18 cellular contexts compared by ENCODE assay signal in genomic region chr11:128288368-128288767, GRCh38.
DNase-seq lines count a peak whose midpoint lies in the region; ATAC-seq and TF ChIP-seq lines count a peak whose summit lies in the region.
"Had no signal": no experiment of that assay in that cellular context is flagged by ENCODE, and none has a peak within 500 bp of the region (broad histone marks: within the 10 kb centered on the region; RNA-seq: fewer than 3 reads in every experiment).

No MANE protein-coding gene starts in this region.

- no peak for ATAC-seq in activated naive CD8-positive, alpha-beta T cell treated with anti-CD3 and anti-CD28 coated beads, Interleukin-2, amount 50 U/mL, for 24 hours
- ATAC-seq in naive thymus-derived CD8-positive, alpha-beta T cell: no peak
- no peak for ATAC-seq in GM18873 (IDR thresholded peaks at IDR 0.05; ENCODE audit: low FRiP score, unreplicated experiment)
- ATAC-seq: left lung, psoas muscle had no signal

- H3K36me3 ChIP-seq in brain microvascular endothelial cell (replicated peaks): no peaks in the 10 kb centered on the region
- H3K36me3 ChIP-seq: left lung, MG63, thyroid gland had no signal

- intact Hi-C loops in activated CD4-positive, alpha-beta T cell treated with anti-CD3 and anti-CD28 coated beads, Interleukin-2, amount 10 ng/mL, durations not matched to agents 24 days and 14 days (cut with micrococcal nuclease): loop anchor here (2.0 to 5.0 kb wide), 3 partner anchors 250 to 579 kb away; partner anchors contain the start of genes FLI1 and KCNJ1

- H3K36me3 Mint-ChIP-seq in activated CD4-positive, alpha-beta T cell treated with anti-CD3 and anti-CD28 coated beads, Interleukin-2, amount 10 ng/mL, durations not matched to agents 24 days and 14 days (ENCODE audit: low read depth): peaks cover 10% of the 10 kb centered on the region
- peaks cover 2% of the 10 kb centered on the region for H3K36me3 Mint-ChIP-seq in IgD-negative memory B cell
- H3K36me3 Mint-ChIP-seq in activated naive CD8-positive, alpha-beta T cell treated with anti-CD3 and anti-CD28 coated beads, Interleukin-2, amount 50 U/mL, for 24 hours (ENCODE audit: low read depth): peaks cover 11% of the 10 kb centered on the region
- peaks cover 0 to 5% (median 4%) of the 10 kb centered on the region in 3 donors for H3K36me3 Mint-ChIP-seq in naive thymus-derived CD8-positive, alpha-beta T cell

- TF ChIP-seq CTCF in brain microvascular endothelial cell (IDR thresholded peaks at IDR 0.05; ENCODE audit: low read depth, low read length, missing control alignments): no peak

- no peaks in the 10 kb centered on the region for H3K27me3 ChIP-seq in brain microvascular endothelial cell (replicated peaks)
- H3K27me3 ChIP-seq: hepatocyte, left lung, MG63, thyroid gland had no signal

- peak; percentile 66 for DNase-seq in activated CD4-positive, alpha-beta T cell treated with anti-CD3 and anti-CD28 coated beads, Interleukin-2, amount 10 ng/mL, durations not matched to agents 24 days and 14 days
- DNase-seq in activated CD4-positive, alpha-beta T cell treated with anti-CD3 and anti-CD28 coated beads for 1 hour: no peak
- no peak for DNase-seq in activated naive CD8-positive, alpha-beta T cell treated with anti-CD3 and anti-CD28 coated beads, Interleukin-2, amount 50 U/mL, for 24 hours
- DNase-seq in naive thymus-derived CD8-positive, alpha-beta T cell: no peak
- DNase-seq in NCI-H82 (lab: John Stamatoyannopoulos, UW): no peak
- DNase-seq in brain microvascular endothelial cell: no peak
- DNase-seq: activated CD4-positive, alpha-beta T cell treated with anti-CD3 and anti-CD28 coated beads for 4 hours; Caco-2; GF-D8; left lung; MG63; NCI-H2029; NCI-H524 treated with DMSO at 0.1 percent for 48 hours; psoas muscle; thyroid gland had no signal

- peaks cover 7% of the 10 kb centered on the region for H3K9me3 Mint-ChIP-seq in activated CD4-positive, alpha-beta T cell treated with anti-CD3 and anti-CD28 coated beads, Interleukin-2, amount 10 ng/mL, durations not matched to agents 24 days and 14 days
- no peaks in the 10 kb centered on the region for H3K9me3 Mint-ChIP-seq in IgD-negative memory B cell
- no peaks in the 10 kb centered on the region for H3K9me3 Mint-ChIP-seq in activated naive CD8-positive, alpha-beta T cell treated with anti-CD3 and anti-CD28 coated beads, Interleukin-2, amount 50 U/mL, for 24 hours
- peaks cover 0 to 3% (median 0%) of the 10 kb centered on the region in 9 donors for H3K9me3 Mint-ChIP-seq in naive thymus-derived CD8-positive, alpha-beta T cell

- no peaks in the 10 kb centered on the region for H3K27me3 Mint-ChIP-seq in activated CD4-positive, alpha-beta T cell treated with anti-CD3 and anti-CD28 coated beads, Interleukin-2, amount 10 ng/mL, durations not matched to agents 24 days and 14 days
- no peaks in the 10 kb centered on the region for H3K27me3 Mint-ChIP-seq in IgD-negative memory B cell
- H3K27me3 Mint-ChIP-seq in activated naive CD8-positive, alpha-beta T cell treated with anti-CD3 and anti-CD28 coated beads, Interleukin-2, amount 50 U/mL, for 24 hours: no peaks in the 10 kb centered on the region
- H3K27me3 Mint-ChIP-seq in naive thymus-derived CD8-positive, alpha-beta T cell: no peaks in the 10 kb centered on the region

- in situ Hi-C loops in brain microvascular endothelial cell (cut with HindIII; ENCODE audit: low pct_ligation_motif_present, low sequenced_read_pairs): loop anchor here (25.0 kb wide), 1 partner anchor 349 kb away; no protein-coding TSS in a partner anchor

- peak overlapping the region; percentile 99 for H3K27ac Mint-ChIP-seq in activated CD4-positive, alpha-beta T cell treated with anti-CD3 and anti-CD28 coated beads, Interleukin-2, amount 10 ng/mL, durations not matched to agents 24 days and 14 days
- peak overlapping the region in 2 of 3 donors; percentile 99 to 100 for H3K27ac Mint-ChIP-seq in IgD-negative memory B cell
- peak overlapping the region; percentile 98 for H3K27ac Mint-ChIP-seq in activated naive CD8-positive, alpha-beta T cell treated with anti-CD3 and anti-CD28 coated beads, Interleukin-2, amount 50 U/mL, for 24 hours
- H3K27ac Mint-ChIP-seq in naive thymus-derived CD8-positive, alpha-beta T cell: peak overlapping the region in 9 of 10 donors; percentile 0 to 100 (median 91)

- POLR2A ChIA-PET in naive thymus-derived CD8-positive, alpha-beta T cell (lab: Charles Lee): interaction anchor here (0.6 to 5.4 kb wide), 5 partner anchors 13 to 231 kb away, joined by 3 to 135 read pairs (median 44); no protein-coding TSS in a partner anchor

- H3K4me3 ChIP-seq in brain microvascular endothelial cell (ENCODE audit: low read depth, low read length): no peak overlapping the region
- H3K4me3 ChIP-seq: hepatocyte, left lung, MG63, psoas muscle, thyroid gland had no signal

- H3K4me1 Mint-ChIP-seq in activated CD4-positive, alpha-beta T cell treated with anti-CD3 and anti-CD28 coated beads, Interleukin-2, amount 10 ng/mL, durations not matched to agents 24 days and 14 days: peaks cover 82% of the 10 kb centered on the region
- H3K4me1 Mint-ChIP-seq in IgD-negative memory B cell: peaks cover 52 to 75% (median 68%) of the 10 kb centered on the region in 3 donors
- peaks cover 98% of the 10 kb centered on the region for H3K4me1 Mint-ChIP-seq in activated naive CD8-positive, alpha-beta T cell treated with anti-CD3 and anti-CD28 coated beads, Interleukin-2, amount 50 U/mL, for 24 hours
- peaks cover 33 to 92% (median 79%) of the 10 kb centered on the region in 4 donors for H3K4me1 Mint-ChIP-seq in naive thymus-derived CD8-positive, alpha-beta T cell

- peak overlapping the region; percentile 63 for H3K4me3 Mint-ChIP-seq in activated CD4-positive, alpha-beta T cell treated with anti-CD3 and anti-CD28 coated beads, Interleukin-2, amount 10 ng/mL, durations not matched to agents 24 days and 14 days
- peak overlapping the region in 1 of 4 donors; percentile 53 for H3K4me3 Mint-ChIP-seq in IgD-negative memory B cell
- peak overlapping the region; percentile 86 for H3K4me3 Mint-ChIP-seq in activated naive CD8-positive, alpha-beta T cell treated with anti-CD3 and anti-CD28 coated beads, Interleukin-2, amount 50 U/mL, for 24 hours
- H3K4me3 Mint-ChIP-seq in naive thymus-derived CD8-positive, alpha-beta T cell: no peak overlapping the region

- H3K27ac ChIP-seq in brain microvascular endothelial cell: no peak overlapping the region
- H3K27ac ChIP-seq: hepatocyte, left lung, psoas muscle, thyroid gland had no signal

Comparison
In these comparisons a context has a peak if more than half of its experiments do, and no peak if none do; other contexts are left out.
1. H3K4me3 Mint-ChIP-seq: peak in activated CD4-positive, alpha-beta T cell treated with anti-CD3 and anti-CD28 coated beads, Interleukin-2, amount 10 ng/mL, durations not matched to agents 24 days and 14 days (single experiment) and activated naive CD8-positive, alpha-beta T cell treated with anti-CD3 and anti-CD28 coated beads, Interleukin-2, amount 50 U/mL, for 24 hours (single experiment); none in naive thymus-derived CD8-positive, alpha-beta T cell (0 of 10).
2. Peak in every context shown above with its lines, with median percentiles within 50 percentile points of each other: H3K27ac Mint-ChIP-seq.